In genomic region chr9:128771745-128772519, GRCh38 we compare ENCODE assay signal across 8 cellular contexts. TPM values are rescaled to one million over a fixed set of nuclear protein-coding genes. Genes with fewer than 3 reads are reported as not detected.
DNase-seq lines count a peak whose midpoint lies in the region; ATAC-seq, FAIRE-seq and TF ChIP-seq lines count a peak whose summit lies in the region.

Gene ZER1 (minus strand): TSS chr9:128771927. CDS start chr9:128755565, 16,362 bp downstream.

- peak within 1 kb of the TSS; percentile 98 for H3K4me3 Mint-ChIP-seq in T-helper 17 cell

- H3K27ac ChIP-seq in right atrium auricular region = peak within 1 kb of the TSS; percentile 91 to 96

- H3K27me3 ChIP-seq in right atrium auricular region = no peaks in the 10 kb centered on the region

- ATAC-seq in HG02870 (IDR thresholded peaks at IDR 0.05; ENCODE audit: unreplicated experiment) (peak; percentile 88), T-helper 17 cell (peak; percentile 95)

- FAIRE-seq in GM12892 (lab: Jason Lieb, UNC) = peak; percentile 86
- FAIRE-seq in urothelium cell line (lab: Jason Lieb, UNC) = no peak

- H3K4me1 Mint-ChIP-seq in T-helper 17 cell = peaks cover 21% of the 10 kb centered on the region

- no peak for TF ChIP-seq CTCF in right atrium auricular region (IDR thresholded peaks at IDR 0.05)

- H3K4me1 ChIP-seq in right atrium auricular region = peaks cover 0 to 15% of the 10 kb centered on the region in 2 donors

- no peaks in the 10 kb centered on the region for H3K27me3 Mint-ChIP-seq in T-helper 17 cell

- H3K9me3 ChIP-seq in T-helper 17 cell (ENCODE audit: control insufficient read depth, low read length, poor library complexity, severe bottlenecking) (no peaks in the 10 kb centered on the region), right atrium auricular region (no peaks in the 10 kb centered on the region)

- DNase-seq in GM12892 (ENCODE audit: insufficient read length) (peak; percentile 99), NCI-H1694 (lab: John Stamatoyannopoulos, UW) (peak; percentile 51), T-helper 17 cell (peak; percentile 86 to 93 (median 89)), amygdala (lab: John Stamatoyannopoulos, UW) (peak; percentile 50 to 96 (median 84)), right atrium auricular region (ENCODE audit: low spot score) (peak; percentile 92), pulmonary artery endothelial cell (ENCODE audit: low read depth, low spot score) (peak; percentile 60), urothelium cell line (ENCODE audit: low spot score) (peak; percentile 94)

- no peaks in the 10 kb centered on the region for H3K36me3 Mint-ChIP-seq in T-helper 17 cell (ENCODE audit: low read depth)

- H3K36me3 ChIP-seq in right atrium auricular region = no peaks in the 10 kb centered on the region

- H3K27ac Mint-ChIP-seq in T-helper 17 cell = peak within 1 kb of the TSS; percentile 96

- H3K4me3 ChIP-seq in right atrium auricular region = peak within 1 kb of the TSS; percentile 86 to 87

- peak; percentile 72; the same call in 1 of the 2 replicates for TF ChIP-seq POLR2A in GM12892 (IDR thresholded peaks at IDR 0.05; ENCODE audit: low read depth, low read length)

RNA-seq across cellular contexts. Expression of gene ZER1, which starts in this region (rescaled TPM):
- 8.4 TPM for polyA plus RNA-seq in GM12892 (2012; ENCODE audit: missing spikeins)
- total RNA-seq in T-helper 17 cell = 10 to 100 TPM; 29.4 to 30.0 TPM
- total RNA-seq in right atrium auricular region = 10 to 100 TPM; 61.6 to 72.6 TPM
- 12.2 and 14.1 TPM in 2 replicates for total RNA-seq in pulmonary artery endothelial cell

Comparison
In these comparisons a context has a peak if more than half of its experiments do, and no peak if none do; other contexts are left out.
1. Peak in every context shown above with its lines: DNase-seq, ATAC-seq, H3K4me3 ChIP-seq and H3K27ac ChIP-seq.